Comparison of ENCODE assay signal across 1 cellular context in genomic region chr10:44981172-44982113, GRCh38.
TF ChIP-seq lines count a peak whose summit lies in the region.

No MANE protein-coding gene starts in this region.

TF ChIP-seq in endothelial cell of umbilical vein, 7 proteins besides CTCF, POLR2A, EP300 and RAD21 (continued from another document):
- TF ChIP-seq GATA2 (IDR thresholded peaks at IDR 0.05; ENCODE audit: insufficient read depth, insufficient read length, low read depth, low read length) = no peak
- TF ChIP-seq MAX (IDR thresholded peaks at IDR 0.05; ENCODE audit: insufficient read depth, insufficient read length) = no peak
- TF ChIP-seq POLR2AphosphoS5 (IDR thresholded peaks at IDR 0.05; ENCODE audit: insufficient read depth, low read depth, low read length) = peak; percentile 53
- no peak for TF ChIP-seq MYC (IDR thresholded peaks at IDR 0.05; ENCODE audit: low read depth, low read length)
TF ChIP-seq in endothelial cell of umbilical vein: peak in this region for 3.
